ENCODE assay signal across 8 cellular contexts in genomic region chr2:25828532-25829376, GRCh38. TPM values are rescaled to one million over a fixed set of nuclear protein-coding genes. Genes with fewer than 3 reads are reported as not detected.
DNase-seq lines count a peak whose midpoint lies in the region; ATAC-seq and TF ChIP-seq lines count a peak whose summit lies in the region.
"Not testable (repeated sequence)": the region's sequence is repeated elsewhere in the genome, so short reads cannot be mapped to it uniquely, and the experiment has no call there.

No MANE protein-coding gene starts in this region.

- peaks cover 22% of the 10 kb centered on the region for H3K36me3 Mint-ChIP-seq in GM23338 (ENCODE audit: low read depth)
- H3K36me3 Mint-ChIP-seq in activated T-cell treated with anti-CD3 and anti-CD28 coated beads, Interleukin-2, amount 50 U/mL, for 24 hours (ENCODE audit: low read depth), result peaks cover 54% of the 10 kb centered on the region
- peaks cover 37% of the 10 kb centered on the region for H3K36me3 Mint-ChIP-seq in activated naive CD8-positive, alpha-beta T cell treated with anti-CD3 and anti-CD28 coated beads, Interleukin-2, amount 50 U/mL, for 24 hours (ENCODE audit: low read depth)
- H3K36me3 Mint-ChIP-seq in nephron (ENCODE audit: low read depth), result peaks cover 41% of the 10 kb centered on the region

- not testable (repeated sequence) for DNase-seq in GM23338 (ENCODE audit: low spot score); SK-N-MC (ENCODE audit: low read depth, low spot score); activated T-cell treated with anti-CD3 and anti-CD28 coated beads, Interleukin-2, amount 50 U/mL, for 24 hours; activated naive CD8-positive, alpha-beta T cell treated with anti-CD3 and anti-CD28 coated beads, Interleukin-2, amount 50 U/mL, for 24 hours; left colon; thyroid gland

- H3K27ac ChIP-seq in 22Rv1 (peak overlapping the region; percentile 53), SK-N-MC (peak overlapping the region; percentile 44; the same call in 1 of the 2 replicates), thyroid gland (peak overlapping the region in 2 of 3 donors; percentile 72 to 73)
- not testable (repeated sequence) for H3K27ac ChIP-seq in GM23338 (ENCODE audit: low read depth)

- not testable (repeated sequence) for TF ChIP-seq CTCF in 22Rv1 (IDR thresholded peaks at IDR 0.05); GM23338 (conservative IDR thresholded peaks at IDR 0.05; ENCODE audit: low read depth in 2 of 2); nephron (IDR thresholded peaks at IDR 0.05; ENCODE audit: unreplicated experiment in 3 of 3); thyroid gland (IDR thresholded peaks at IDR 0.05)

- not testable (repeated sequence) for H3K36me3 ChIP-seq in GM23338 (ENCODE audit: insufficient read depth); thyroid gland
- peaks cover 17% of the 10 kb centered on the region for H3K36me3 ChIP-seq in SK-N-MC (ENCODE audit: insufficient read depth, low read length)

- 88 to 89% methylated on average over 7 of the region's 7 CpGs for WGBS in thyroid gland, 2 donors

- H3K4me1 ChIP-seq in GM23338 (ENCODE audit: insufficient read depth) (peaks cover 12% of the 10 kb centered on the region), thyroid gland (peaks cover 10 to 18% of the 10 kb centered on the region in 2 donors)

- H3K27me3 Mint-ChIP-seq in GM23338 (ENCODE audit: insufficient read depth, low read depth, poor library complexity); activated T-cell treated with anti-CD3 and anti-CD28 coated beads, Interleukin-2, amount 50 U/mL, for 24 hours; activated naive CD8-positive, alpha-beta T cell treated with anti-CD3 and anti-CD28 coated beads, Interleukin-2, amount 50 U/mL, for 24 hours; nephron (ENCODE audit: low read depth): not testable (repeated sequence)

- H4K20me1 ChIP-seq in GM23338 (replicated peaks; ENCODE audit: insufficient read depth), result 0 out of 2 replicates have a peak, but pooled peaks cover 10% of the 10 kb centered on the region

- not testable (repeated sequence) for H3K9me3 Mint-ChIP-seq in GM23338; activated T-cell treated with anti-CD3 and anti-CD28 coated beads, Interleukin-2, amount 50 U/mL, for 24 hours; activated naive CD8-positive, alpha-beta T cell treated with anti-CD3 and anti-CD28 coated beads, Interleukin-2, amount 50 U/mL, for 24 hours
- peaks cover 20% of the 10 kb centered on the region for H3K9me3 Mint-ChIP-seq in nephron

- not testable (repeated sequence) for H3K4me3 Mint-ChIP-seq in GM23338; activated T-cell treated with anti-CD3 and anti-CD28 coated beads, Interleukin-2, amount 50 U/mL, for 24 hours; activated naive CD8-positive, alpha-beta T cell treated with anti-CD3 and anti-CD28 coated beads, Interleukin-2, amount 50 U/mL, for 24 hours; nephron

- peaks cover 43% of the 10 kb centered on the region for H3K79me2 ChIP-seq in GM23338 (replicated peaks; ENCODE audit: insufficient read depth)

- H3K4me3 ChIP-seq in GM23338; SK-N-MC; thyroid gland (replicated peaks in 1 of 3): not testable (repeated sequence)

- not testable (repeated sequence) for TF ChIP-seq POLR2A in thyroid gland (IDR thresholded peaks at IDR 0.05)

- H3K27me3 ChIP-seq in GM23338 (ENCODE audit: insufficient read depth); thyroid gland: not testable (repeated sequence)

- peaks cover 13% of the 10 kb centered on the region; the same call in 2 of the 3 replicates for H3K4me1 Mint-ChIP-seq in GM23338
- H3K4me1 Mint-ChIP-seq in activated T-cell treated with anti-CD3 and anti-CD28 coated beads, Interleukin-2, amount 50 U/mL, for 24 hours (ENCODE audit: low read depth), result peaks cover 79% of the 10 kb centered on the region
- H3K4me1 Mint-ChIP-seq in activated naive CD8-positive, alpha-beta T cell treated with anti-CD3 and anti-CD28 coated beads, Interleukin-2, amount 50 U/mL, for 24 hours, result peaks cover 87% of the 10 kb centered on the region
- H3K4me1 Mint-ChIP-seq in nephron, result not testable (repeated sequence)

- H3K9me2 ChIP-seq in GM23338 (ENCODE audit: insufficient read depth), result not testable (repeated sequence)

- intact Hi-C loops in left colon (cut with DNase I, micrococcal nuclease); thyroid gland (cut with DNase I): not testable (repeated sequence)

- ATAC-seq in GM23338; activated naive CD8-positive, alpha-beta T cell treated with anti-CD3 and anti-CD28 coated beads, Interleukin-2, amount 50 U/mL, for 24 hours: not testable (repeated sequence)
- ATAC-seq in left colon, result peak; percentile 50

- peak overlapping the region; percentile 14; the same call in 1 of the 2 replicates for H3K27ac Mint-ChIP-seq in GM23338
- peak overlapping the region; percentile 20 for H3K27ac Mint-ChIP-seq in activated T-cell treated with anti-CD3 and anti-CD28 coated beads, Interleukin-2, amount 50 U/mL, for 24 hours
- peak overlapping the region; percentile 76 for H3K27ac Mint-ChIP-seq in activated naive CD8-positive, alpha-beta T cell treated with anti-CD3 and anti-CD28 coated beads, Interleukin-2, amount 50 U/mL, for 24 hours
- H3K27ac Mint-ChIP-seq in nephron, result peak overlapping the region in 2 of 3 experiments; percentile 24 to 77

- not testable (repeated sequence) for H2AFZ ChIP-seq in GM23338

- not testable (repeated sequence) for H3K9ac ChIP-seq in SK-N-MC (ENCODE audit: insufficient read length)

- H3K4me2 ChIP-seq in GM23338, result not testable (repeated sequence)

- not testable (repeated sequence) for H3F3A ChIP-seq in GM23338 (replicated peaks; ENCODE audit: low read depth)

- not testable (repeated sequence) for H3K9me3 ChIP-seq in SK-N-MC (ENCODE audit: low read depth, low read length); thyroid gland

RNA-seq across cellular contexts. Expression of gene ASXL2, which starts 49.5 kb away (rescaled TPM):
- total RNA-seq in GM23338 (2014; rRNA removed; shearing (Covaris generic)), result 21.8 and 22.4 TPM in 2 replicates
- 6.6 and 7.0 TPM in 2 replicates for polyA plus RNA-seq in GM23338 (2016; fragmentation: Nextera tagmentation; extraction: Ambion mirVana)
- 10 to 100 TPM; 30.7 to 33.8 TPM for total RNA-seq in left colon
- 10 to 100 TPM; 19.2 to 23.5 (median 20.4) TPM for total RNA-seq in thyroid gland

Comparison
In these comparisons a context has a peak if more than half of its experiments do, and no peak if none do; other contexts are left out.
1. H3K27ac Mint-ChIP-seq: peak in every context shown above with its lines; median percentile 76 in activated naive CD8-positive, alpha-beta T cell treated with anti-CD3 and anti-CD28 coated beads, Interleukin-2, amount 50 U/mL, for 24 hours; 50 in nephron; 20 in activated T-cell treated with anti-CD3 and anti-CD28 coated beads, Interleukin-2, amount 50 U/mL, for 24 hours; 14 in GM23338.